In genomic region chr15:89041507-89041906, GRCh38 we compare ENCODE assay signal across 23 cellular contexts. TPM values are rescaled to one million over a fixed set of nuclear protein-coding genes. Genes with fewer than 3 reads are reported as not detected.
DNase-seq lines count a peak whose midpoint lies in the region; ATAC-seq, FAIRE-seq and TF ChIP-seq lines count a peak whose summit lies in the region.
"Had no signal": no experiment of that assay in that cellular context is flagged by ENCODE, and none has a peak within 500 bp of the region (broad histone marks: within the 10 kb centered on the region; RNA-seq: fewer than 3 reads in every experiment).

No MANE protein-coding gene starts in this region.

- ATAC-seq in A549 (peak; percentile 39 to 53; a peak in 3 of 6 replicates), psoas muscle (no peak), left lobe of liver (no peak)
- ATAC-seq: activated T-cell treated with anti-CD3 and anti-CD28 coated beads, Interleukin-2, amount 50 U/mL, for 4 hours; naive thymus-derived CD4-positive, alpha-beta T cell; stimulated activated naive B cell treated with anti-CD40 and anti-IgM and Interleukin-4, amounts not matched to agents 10 μg/mL and 1 μg/mL and 100 μg/mL, for 72 hours; T-helper 17 cell had no signal

- intact Hi-C loops in psoas muscle (cut with DNase I) = no loop called here

- peak overlapping the region; percentile 51 for H2AFZ ChIP-seq in KMS-11 (ENCODE audit: low read depth)
- H2AFZ ChIP-seq in astrocyte (ENCODE audit: low read depth, low read length) = no peak overlapping the region

- peaks cover 7% of the 10 kb centered on the region for H3K27me3 Mint-ChIP-seq in astrocyte (ENCODE audit: low read depth, unreplicated experiment)

- no peak overlapping the region for H3K4me3 Mint-ChIP-seq in astrocyte (ENCODE audit: unreplicated experiment)
- H3K4me3 Mint-ChIP-seq: activated T-cell treated with anti-CD3 and anti-CD28 coated beads, Interleukin-2, amount 50 U/mL, for 4 hours; mesothelial cell of epicardium; naive thymus-derived CD4-positive, alpha-beta T cell; stimulated activated naive B cell treated with anti-CD40 and anti-IgM and Interleukin-4, amounts not matched to agents 10 μg/mL and 1 μg/mL and 100 μg/mL, for 72 hours; T-helper 17 cell had no signal

- TF ChIP-seq CTCF in A549 (IDR thresholded peaks at IDR 0.05) = no peak
- no peak for TF ChIP-seq CTCF in KMS-11 (conservative IDR thresholded peaks at IDR 0.05; ENCODE audit: low read depth, low read length)
- TF ChIP-seq CTCF in astrocyte (IDR thresholded peaks at IDR 0.05; ENCODE audit: insufficient read depth, low read depth, low read length) = no peak
- no peak for TF ChIP-seq CTCF in psoas muscle (IDR thresholded peaks at IDR 0.05)

- H3K79me2 ChIP-seq in KMS-11 (ENCODE audit: insufficient read depth, low read depth) (no peaks in the 10 kb centered on the region; the same call in 1 of the 2 replicates), astrocyte (ENCODE audit: insufficient read depth, low read length) (no peaks in the 10 kb centered on the region)

- no peaks in the 10 kb centered on the region for H4K20me1 ChIP-seq in KMS-11 (ENCODE audit: insufficient read depth)
- no peaks in the 10 kb centered on the region for H4K20me1 ChIP-seq in astrocyte (ENCODE audit: insufficient read depth, low read length)
- H4K20me1 ChIP-seq: BLaER1 had no signal

- H3K4me2 ChIP-seq in A549 (no peak overlapping the region), KMS-11 (peak overlapping the region; percentile 77), astrocyte (ENCODE audit: low read length) (peak overlapping the region; percentile 10)
- H3K4me2 ChIP-seq: BLaER1 had no signal

- FAIRE-seq in A549 (lab: Jason Lieb, UNC) (no peak), astrocyte (lab: Jason Lieb, UNC) (no peak)
- FAIRE-seq: GM12878, H54 had no signal

- WGBS in A549 (ENCODE audit: missing lambda C conversion rate) = 70% methylated on average over 5 of the region's 5 CpGs
- WGBS in psoas muscle, 3 donors = 80 to 85% (median 84%) methylated on average over 5 of the region's 5 CpGs

- TF ChIP-seq POLR2A in A549 (IDR thresholded peaks at IDR 0.05; ENCODE audit: low read length) = no peak

- no peaks in the 10 kb centered on the region for H3K4me1 ChIP-seq in A549
- H3K4me1 ChIP-seq in KMS-11 (ENCODE audit: low read depth, poor library complexity, severe bottlenecking) = peaks cover 7% of the 10 kb centered on the region
- peaks cover 9% of the 10 kb centered on the region for H3K4me1 ChIP-seq in astrocyte (ENCODE audit: insufficient read depth, low read length)
- H3K4me1 ChIP-seq in psoas muscle = no peaks in the 10 kb centered on the region
- H3K4me1 ChIP-seq: BLaER1, breast epithelium, left ventricle myocardium inferior, right atrium auricular region had no signal

- no peaks in the 10 kb centered on the region for H3K36me3 ChIP-seq in KMS-11 (ENCODE audit: insufficient read depth)
- H3K36me3 ChIP-seq in astrocyte (ENCODE audit: insufficient read depth, low read length) = no peaks in the 10 kb centered on the region
- no peaks in the 10 kb centered on the region for H3K36me3 ChIP-seq in psoas muscle (ENCODE audit: insufficient read depth in 1 of 2, low read depth in 1 of 2)
- H3K36me3 ChIP-seq: BLaER1, breast epithelium, left ventricle myocardium inferior, right atrium auricular region had no signal

- H3K9me3 ChIP-seq in A549 = no peaks in the 10 kb centered on the region
- H3K9me3 ChIP-seq in astrocyte (ENCODE audit: insufficient read depth, low read depth, low read length) = no peaks in the 10 kb centered on the region
- H3K9me3 ChIP-seq in psoas muscle = no peaks in the 10 kb centered on the region
- H3K9me3 ChIP-seq: BLaER1, breast epithelium, left ventricle myocardium inferior, right atrium auricular region had no signal

- DNase-seq in A549 (ENCODE audit: low read depth in 1 of 2, low spot score in 1 of 2) (no peak), astrocyte (ENCODE audit: low read depth) (no peak), psoas muscle (no peak), A172 (ENCODE audit: low spot score) (no peak), T-helper 2 cell (no peak), NCI-H1105 treated with DMSO at 0.1 percent for 48 hours (lab: John Stamatoyannopoulos, UW) (no peak), left lobe of liver (ENCODE audit: low spot score) (no peak)
- DNase-seq: activated T-cell treated with anti-CD3 and anti-CD28 coated beads, Interleukin-2, amount 50 U/mL, for 4 hours; cortex of kidney; left ventricle myocardium inferior; naive thymus-derived CD4-positive, alpha-beta T cell; NCI-H2081 treated with DMSO at 0.1 percent for 48 hours; stimulated activated CD4-positive, alpha-beta T cell treated with anti-CD3 and anti-CD28 coated beads, Interleukin-12 subunit alpha, Interleukin-12 subunit beta, amount 100 ng/mL, for 4 hours; stimulated activated CD4-positive, alpha-beta T cell treated with anti-CD3 and anti-CD28 coated beads, Interleukin-4, amount 100 ng/mL, for 24 hours; stimulated activated naive B cell treated with anti-CD40 and anti-IgM and Interleukin-4, amounts not matched to agents 10 μg/mL and 1 μg/mL and 100 μg/mL, for 72 hours; T-helper 17 cell had no signal

- POLR2A ChIA-PET in A549 (lab: Yijun Ruan, JAX) = no interaction called here

- H3K4me3 ChIP-seq in A549 (no peak overlapping the region), KMS-11 (IDR thresholded peaks at IDR 0.05; ENCODE audit: insufficient read depth, low read depth, low read length) (no peak overlapping the region), astrocyte (ENCODE audit: insufficient read depth, low read depth, low read length) (no peak overlapping the region), psoas muscle (peak overlapping the region; percentile 20)
- H3K4me3 ChIP-seq: BLaER1, GM12878, left ventricle myocardium inferior, right atrium auricular region had no signal

- H3K36me3 Mint-ChIP-seq in astrocyte (ENCODE audit: low read depth, unreplicated experiment) = peaks cover 2% of the 10 kb centered on the region
- H3K36me3 Mint-ChIP-seq: mesothelial cell of epicardium; naive thymus-derived CD4-positive, alpha-beta T cell; stimulated activated naive B cell treated with anti-CD40 and anti-IgM and Interleukin-4, amounts not matched to agents 10 μg/mL and 1 μg/mL and 100 μg/mL, for 72 hours had no signal

- no peak overlapping the region for H3K27ac ChIP-seq in A549
- peak overlapping the region; percentile 15; the same call in 1 of the 2 replicates for H3K27ac ChIP-seq in KMS-11
- no peak overlapping the region for H3K27ac ChIP-seq in astrocyte (ENCODE audit: low read depth, low read length)
- H3K27ac ChIP-seq in psoas muscle = no peak overlapping the region
- H3K27ac ChIP-seq: BLaER1, left ventricle myocardium inferior had no signal

- CTCF ChIA-PET in A549 (lab: Yijun Ruan, JAX) = interaction anchor here (0.6 to 3.9 kb wide), 10 partner anchors 14 to 168 kb away, joined by 3 to 31 read pairs (median 5); no protein-coding TSS in a partner anchor

- H3K9ac ChIP-seq in KMS-11 = peak overlapping the region; percentile 41; the same call in 1 of the 2 replicates
- no peak overlapping the region for H3K9ac ChIP-seq in astrocyte (ENCODE audit: low read length)
- H3K9ac ChIP-seq: BLaER1 had no signal

- no peak for TF ChIP-seq EP300 in A549 (IDR thresholded peaks at IDR 0.05)

- no peak for TF ChIP-seq RAD21 in A549 (conservative IDR thresholded peaks at IDR 0.05 in 1 of 2, IDR thresholded peaks at IDR 0.05 in 1 of 2)

- no peaks in the 10 kb centered on the region for H3K27me3 ChIP-seq in KMS-11 (ENCODE audit: insufficient read depth, low read depth)
- H3K27me3 ChIP-seq in astrocyte (ENCODE audit: insufficient read depth, low read length) = no peaks in the 10 kb centered on the region
- no peaks in the 10 kb centered on the region for H3K27me3 ChIP-seq in psoas muscle (ENCODE audit: insufficient read depth in 3 of 3, low read length in 2 of 3)
- H3K27me3 ChIP-seq: BLaER1, breast epithelium, right atrium auricular region had no signal

- H3K27ac Mint-ChIP-seq in astrocyte (ENCODE audit: unreplicated experiment) = no peak overlapping the region
- H3K27ac Mint-ChIP-seq: mesothelial cell of epicardium; stimulated activated naive B cell treated with anti-CD40 and anti-IgM and Interleukin-4, amounts not matched to agents 10 μg/mL and 1 μg/mL and 100 μg/mL, for 72 hours; T-helper 17 cell had no signal

- peaks cover under 1% of the 10 kb centered on the region for H3K9me3 Mint-ChIP-seq in astrocyte (ENCODE audit: unreplicated experiment)
- H3K9me3 Mint-ChIP-seq: activated T-cell treated with anti-CD3 and anti-CD28 coated beads, Interleukin-2, amount 50 U/mL, for 4 hours; mesothelial cell of epicardium had no signal

- H3K4me1 Mint-ChIP-seq in astrocyte (ENCODE audit: low read depth, unreplicated experiment) = peaks cover 3% of the 10 kb centered on the region
- H3K4me1 Mint-ChIP-seq: naive thymus-derived CD4-positive, alpha-beta T cell; stimulated activated naive B cell treated with anti-CD40 and anti-IgM and Interleukin-4, amounts not matched to agents 10 μg/mL and 1 μg/mL and 100 μg/mL, for 72 hours had no signal

TF ChIP-seq in A549, 52 proteins besides CTCF, POLR2A, EP300 and RAD21 (continues in another document):
- TF ChIP-seq USF2 (IDR thresholded peaks at IDR 0.05) (no peak), SMC3 (IDR thresholded peaks at IDR 0.05) (no peak), BHLHE40 (IDR thresholded peaks at IDR 0.05; ENCODE audit: low read depth, low read length) (no peak), KDM1A (IDR thresholded peaks at IDR 0.05; ENCODE audit: low read depth) (no peak), HEYL (CRISPR knock-in tag; IDR thresholded peaks at IDR 0.05) (no peak)

RNA-seq across cellular contexts. Expression of gene ABHD2, which starts 46.7 kb away (rescaled TPM):
- polyA plus RNA-seq in A549 (2011; rRNA removed) (63.3 and 76.4 TPM in 2 replicates), A549 (2017; fragmentation: RNase III; extraction: RNeasy Plus Mini Kit Qiagen cat#74134 plus additional on column Dnase treatment) (33.1 to 41.0 TPM (median 36.2 TPM) in 3 replicates), psoas muscle (10 to 100 TPM; 10.8 to 30.9 (median 26.7) TPM)
- polyA plus RNA-seq in A549 (2012; cell fraction: cytosol; rRNA removed) = 31.8 and 36.7 TPM in 2 replicates
- polyA plus RNA-seq in A549 (2012; cell fraction: nucleus; rRNA removed) = 30.7 and 39.5 TPM in 2 replicates
- polyA minus RNA-seq in A549 (2011; rRNA and poly(A)+ RNA removed) = 194 and 230 TPM in 2 replicates
- total RNA-seq in astrocyte (41.3 and 50.3 TPM in 2 replicates), psoas muscle (100 to 1,000 TPM in 3 of 4 donors, 10 to 100 TPM in 1; 66.1 to 215 (median 157) TPM), left lobe of liver (385 TPM)
- 25.7 and 36.6 TPM in 2 replicates for total RNA-seq in A172 (2014; rRNA removed; shearing (Covaris generic))

Comparison
In these comparisons a context has a peak if more than half of its experiments do, and no peak if none do; other contexts are left out.
1. ATAC-seq: peak in A549 (2 of 2); none in psoas muscle (0 of 4) and left lobe of liver (single experiment).